In genomic region chr14:58599145-58599544, GRCh38 we compare ENCODE assay signal across 22 cellular contexts. TPM values are rescaled to one million over a fixed set of nuclear protein-coding genes. Genes with fewer than 3 reads are reported as not detected.
DNase-seq lines count a peak whose midpoint lies in the region; ATAC-seq and TF ChIP-seq lines count a peak whose summit lies in the region.
"Had no signal": no experiment of that assay in that cellular context is flagged by ENCODE, and none has a peak within 500 bp of the region (broad histone marks: within the 10 kb centered on the region; RNA-seq: fewer than 3 reads in every experiment).

No MANE protein-coding gene starts in this region.

- peaks cover 22% of the 10 kb centered on the region for H3K4me1 ChIP-seq in CD8-positive, alpha-beta T cell (ENCODE audit: insufficient read depth, low read length)
- 0 out of 2 replicates have a peak, but pooled peaks cover 6% of the 10 kb centered on the region for H3K4me1 ChIP-seq in OCI-LY3 (ENCODE audit: low read length)
- H3K4me1 ChIP-seq: Caco-2 had no signal

- no peaks in the 10 kb centered on the region for H3K9me3 Mint-ChIP-seq in activated naive CD4-positive, alpha-beta T cell treated with anti-CD3 and anti-CD28 coated beads, Interleukin-2, amount 10 ng/mL, durations not matched to agents 7 days and 5 days
- no peaks in the 10 kb centered on the region for H3K9me3 Mint-ChIP-seq in CD8-positive, alpha-beta T cell
- no peaks in the 10 kb centered on the region for H3K9me3 Mint-ChIP-seq in naive thymus-derived CD8-positive, alpha-beta T cell

- no peaks in the 10 kb centered on the region for H3K36me3 ChIP-seq in CD8-positive, alpha-beta T cell (ENCODE audit: insufficient read depth, low read length)
- H3K36me3 ChIP-seq in OCI-LY3 (replicated peaks; ENCODE audit: low read depth, low read length) = no peaks in the 10 kb centered on the region

- no peaks in the 10 kb centered on the region for H3K79me2 ChIP-seq in OCI-LY3 (ENCODE audit: low read length)

- no peaks in the 10 kb centered on the region for H3K27me3 ChIP-seq in CD8-positive, alpha-beta T cell (ENCODE audit: insufficient read depth, low read length)
- no peaks in the 10 kb centered on the region for H3K27me3 ChIP-seq in OCI-LY3 (ENCODE audit: low read depth, low read length)

- peak overlapping the region; percentile 64 for H3K27ac Mint-ChIP-seq in activated naive CD4-positive, alpha-beta T cell treated with anti-CD3 and anti-CD28 coated beads, Interleukin-2, amount 10 ng/mL, durations not matched to agents 7 days and 5 days
- no peak overlapping the region for H3K27ac Mint-ChIP-seq in CD8-positive, alpha-beta T cell
- H3K27ac Mint-ChIP-seq in naive thymus-derived CD8-positive, alpha-beta T cell = peak overlapping the region in 1 of 10 donors; percentile 48
- H3K27ac Mint-ChIP-seq: CD4-positive, CD25-positive, alpha-beta regulatory T cell had no signal

- 0 out of 2 replicates have a peak overlapping the region, but pooled peaks have one; percentile 0 for H2AFZ ChIP-seq in OCI-LY3 (ENCODE audit: low read depth, low read length)

- ATAC-seq in CD8-positive, alpha-beta T cell = no peak
- ATAC-seq in naive thymus-derived CD8-positive, alpha-beta T cell = peak in 1 of 2 donors; percentile 16
- ATAC-seq: K562 had no signal

- peaks cover 48% of the 10 kb centered on the region for H3K4me1 Mint-ChIP-seq in activated naive CD4-positive, alpha-beta T cell treated with anti-CD3 and anti-CD28 coated beads, Interleukin-2, amount 10 ng/mL, durations not matched to agents 7 days and 5 days
- H3K4me1 Mint-ChIP-seq in CD8-positive, alpha-beta T cell (ENCODE audit: low read depth) = peaks cover 26% of the 10 kb centered on the region
- peaks cover 8 to 34% (median 28%) of the 10 kb centered on the region in 4 donors for H3K4me1 Mint-ChIP-seq in naive thymus-derived CD8-positive, alpha-beta T cell

- CTCF ChIA-PET in activated naive CD4-positive, alpha-beta T cell treated with anti-CD3 and anti-CD28 coated beads, Interleukin-2, amount 10 ng/mL, durations not matched to agents 7 days and 5 days (lab: Charles Lee) = no interaction called here
- CTCF ChIA-PET in CD8-positive, alpha-beta T cell (lab: Charles Lee) = no interaction called here

- H4K20me1 ChIP-seq in OCI-LY3 (ENCODE audit: insufficient read depth, low read length) = no peaks in the 10 kb centered on the region

- no peak for DNase-seq in activated naive CD4-positive, alpha-beta T cell treated with anti-CD3 and anti-CD28 coated beads, Interleukin-2, amount 10 ng/mL, durations not matched to agents 7 days and 5 days
- DNase-seq in activated naive CD4-positive, alpha-beta T cell treated with anti-CD3 and anti-CD28 coated beads, Interleukin-2, amount 50 U/mL, for 16 hours = no peak
- DNase-seq in CD8-positive, alpha-beta T cell = no peak
- no peak for DNase-seq in naive thymus-derived CD8-positive, alpha-beta T cell
- DNase-seq in epidermal melanocyte (ENCODE audit: insufficient read length, low spot score) (no peak), NCI-H1048 (lab: John Stamatoyannopoulos, UW) (no peak)
- no peak for DNase-seq in stimulated activated CD4-positive, alpha-beta T cell treated with anti-CD3 and anti-CD28 coated beads, Interleukin-4, amount 100 ng/mL, for 1 hour
- DNase-seq: Caco-2, DMS 273 treated with DMSO at 0.1 percent for 48 hours, DMS79 treated with DMSO at 0.1 percent for 48 hours, NCI-H1694, NCI-H2081, NCI-H2171, NCI-H345, NCI-H524, NCI-H774, OCI-M1, Right ventricle myocardium superior had no signal

- no peak overlapping the region for H3K4me3 ChIP-seq in CD8-positive, alpha-beta T cell (ENCODE audit: low read depth, low read length)
- H3K4me3 ChIP-seq in OCI-LY3 (ENCODE audit: low read length) = no peak overlapping the region
- H3K4me3 ChIP-seq: GM12878, K562 had no signal

- intact Hi-C loops in CD8-positive, alpha-beta T cell (cut with DNase I, micrococcal nuclease) = no loop called here

- no peak overlapping the region for H3K9ac ChIP-seq in OCI-LY3 (ENCODE audit: low read length)

- H3K27me3 Mint-ChIP-seq in activated naive CD4-positive, alpha-beta T cell treated with anti-CD3 and anti-CD28 coated beads, Interleukin-2, amount 10 ng/mL, durations not matched to agents 7 days and 5 days = peaks cover 14% of the 10 kb centered on the region
- peaks cover 27% of the 10 kb centered on the region for H3K27me3 Mint-ChIP-seq in CD8-positive, alpha-beta T cell (ENCODE audit: low read depth)
- peaks cover 5 to 53% (median 31%) of the 10 kb centered on the region in 5 donors for H3K27me3 Mint-ChIP-seq in naive thymus-derived CD8-positive, alpha-beta T cell
- H3K27me3 Mint-ChIP-seq: CD4-positive, CD25-positive, alpha-beta regulatory T cell had no signal

- H3K27ac ChIP-seq in CD8-positive, alpha-beta T cell (ENCODE audit: low read depth, low read length) = no peak overlapping the region
- no peak overlapping the region for H3K27ac ChIP-seq in OCI-LY3 (ENCODE audit: low read length)

- POLR2A ChIA-PET in CD8-positive, alpha-beta T cell (lab: Charles Lee) = no interaction called here
- POLR2A ChIA-PET in naive thymus-derived CD8-positive, alpha-beta T cell (lab: Charles Lee) = no interaction called here

- no peak overlapping the region for H3K4me3 Mint-ChIP-seq in activated naive CD4-positive, alpha-beta T cell treated with anti-CD3 and anti-CD28 coated beads, Interleukin-2, amount 10 ng/mL, durations not matched to agents 7 days and 5 days
- peak overlapping the region; percentile 43 for H3K4me3 Mint-ChIP-seq in CD8-positive, alpha-beta T cell
- H3K4me3 Mint-ChIP-seq in naive thymus-derived CD8-positive, alpha-beta T cell = peak overlapping the region; percentile 20 to 75 (median 63)
- H3K4me3 Mint-ChIP-seq: CD4-positive, CD25-positive, alpha-beta regulatory T cell had no signal

- no peak overlapping the region for H3K4me2 ChIP-seq in OCI-LY3 (ENCODE audit: low read length)

- peaks cover 4% of the 10 kb centered on the region for H3K36me3 Mint-ChIP-seq in activated naive CD4-positive, alpha-beta T cell treated with anti-CD3 and anti-CD28 coated beads, Interleukin-2, amount 10 ng/mL, durations not matched to agents 7 days and 5 days
- no peaks in the 10 kb centered on the region for H3K36me3 Mint-ChIP-seq in CD8-positive, alpha-beta T cell
- no peaks in the 10 kb centered on the region for H3K36me3 Mint-ChIP-seq in naive thymus-derived CD8-positive, alpha-beta T cell
- H3K36me3 Mint-ChIP-seq: CD4-positive, CD25-positive, alpha-beta regulatory T cell had no signal

- TF ChIP-seq CTCF in CD8-positive, alpha-beta T cell (IDR thresholded peaks at IDR 0.05) = no peak
- no peak for TF ChIP-seq CTCF in OCI-LY3 (IDR thresholded peaks at IDR 0.05; ENCODE audit: low read depth, low read length)

- no peaks in the 10 kb centered on the region for H3K9me3 ChIP-seq in CD8-positive, alpha-beta T cell (ENCODE audit: low read length)
- H3K9me3 ChIP-seq in OCI-LY3 (ENCODE audit: insufficient read depth, low read length) = no peaks in the 10 kb centered on the region
- H3K9me3 ChIP-seq: Caco-2 had no signal

RNA-seq across cellular contexts. Expression of gene DACT1, which starts 38.6 kb away (rescaled TPM):
- under 1 TPM; 0.38 to 0.78 TPM for total RNA-seq in CD8-positive, alpha-beta T cell
- total RNA-seq in naive thymus-derived CD8-positive, alpha-beta T cell = 1 to 10 TPM in 1 of 2 experiments, under 1 TPM in 1; 0.82 to 1.4 TPM
- polyA plus RNA-seq in naive thymus-derived CD8-positive, alpha-beta T cell = 1 to 10 TPM in 2 of 3 donors, under 1 TPM in 1; 0.75 to 2.6 (median 1.3) TPM
